17 cellular contexts compared by ENCODE assay signal in the genomic region with DNA sequence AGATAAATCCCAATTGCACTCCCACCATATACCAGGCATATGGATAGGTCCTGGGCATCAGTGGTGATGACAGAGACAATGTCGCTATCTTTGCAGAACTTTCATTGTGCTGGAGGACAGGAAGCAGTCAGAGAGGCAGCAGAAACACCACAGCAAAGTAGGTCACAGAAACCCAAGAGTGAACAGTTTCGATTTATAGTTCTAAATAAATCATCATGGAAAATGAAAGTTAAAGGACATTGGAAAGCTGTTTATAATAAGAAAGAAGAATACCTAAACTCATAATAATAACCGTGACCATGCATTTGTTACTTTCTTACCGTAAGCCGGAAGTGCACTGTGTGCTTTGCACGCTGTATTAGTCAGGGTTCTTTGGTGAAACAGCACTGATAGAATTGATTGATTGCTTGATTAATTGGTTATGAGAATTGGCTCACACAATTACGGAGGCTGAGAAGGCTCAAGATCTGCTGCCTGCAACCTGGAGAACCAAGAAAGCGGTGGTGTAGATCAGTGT.
DNase-seq lines count a peak whose midpoint lies in the region; ATAC-seq and TF ChIP-seq lines count a peak whose summit lies in the region.
"Had no signal": no experiment of that assay in that cellular context is flagged by ENCODE, and none has a peak within 500 bp of the region (broad histone marks: within the 10 kb centered on the region; RNA-seq: fewer than 3 reads in every experiment).

No MANE protein-coding gene starts in this region.

- peak overlapping the region; percentile 43 for H3K27ac Mint-ChIP-seq in activated naive CD8-positive, alpha-beta T cell treated with anti-CD3 and anti-CD28 coated beads, Interleukin-2, amount 50 U/mL, for 24 hours
- peak overlapping the region in 1 of 2 donors; percentile 7 for H3K27ac Mint-ChIP-seq in stimulated activated naive CD8-positive, alpha-beta T cell treated with anti-CD3 and anti-CD28 coated beads, Interleukin-15, amount 100 ng/mL, for 72 hours

- POLR2A ChIA-PET in HEK293T (lab: Yijun Ruan, JAX) = no interaction called here

- ATAC-seq in activated naive CD8-positive, alpha-beta T cell treated with anti-CD3 and anti-CD28 coated beads, Interleukin-2, amount 50 U/mL, for 24 hours = peak; percentile 81
- ATAC-seq in stimulated activated naive CD8-positive, alpha-beta T cell treated with anti-CD3 and anti-CD28 coated beads, Interleukin-15, amount 100 ng/mL, for 72 hours = peak; percentile 71
- no peak for ATAC-seq in HG03571 (IDR thresholded peaks at IDR 0.05; ENCODE audit: unreplicated experiment)
- ATAC-seq: body of pancreas had no signal

- H3K4me1 Mint-ChIP-seq in activated naive CD8-positive, alpha-beta T cell treated with anti-CD3 and anti-CD28 coated beads, Interleukin-2, amount 50 U/mL, for 24 hours = peaks cover 21% of the 10 kb centered on the region
- H3K4me1 Mint-ChIP-seq in stimulated activated naive CD8-positive, alpha-beta T cell treated with anti-CD3 and anti-CD28 coated beads, Interleukin-15, amount 100 ng/mL, for 72 hours = peaks cover 13% of the 10 kb centered on the region

- peak; percentile 19 for DNase-seq in stimulated activated CD4-positive, alpha-beta T cell treated with anti-CD3 and anti-CD28 coated beads, Interleukin-15, amount 100 ng/mL, for 24 hours
- DNase-seq in stimulated activated CD4-positive, alpha-beta T cell treated with anti-CD3 and anti-CD28 coated beads, Interleukin-2, amount 100 ng/mL, for 48 hours = no peak
- peak; percentile 11 for DNase-seq in activated CD4-positive, alpha-beta T cell treated with anti-CD3 and anti-CD28 coated beads for 1 hour
- DNase-seq in activated naive CD8-positive, alpha-beta T cell treated with anti-CD3 and anti-CD28 coated beads, Interleukin-2, amount 50 U/mL, for 24 hours = no peak
- no peak for DNase-seq in stimulated activated naive CD8-positive, alpha-beta T cell treated with anti-CD3 and anti-CD28 coated beads, Interleukin-15, amount 100 ng/mL, for 72 hours
- no peak for DNase-seq in Kasumi-1 (lab: John Stamatoyannopoulos, UW)
- DNase-seq in HEK293T (ENCODE audit: extremely low spot score) = no peak
- DNase-seq: body of pancreas, Calu3, dorsolateral prefrontal cortex, head of caudate nucleus, NCI-H1048, NCI-H2107, PC-9, sigmoid colon had no signal

- peaks cover 6% of the 10 kb centered on the region for H3K9me3 Mint-ChIP-seq in activated naive CD8-positive, alpha-beta T cell treated with anti-CD3 and anti-CD28 coated beads, Interleukin-2, amount 50 U/mL, for 24 hours
- peaks cover 0 to 8% of the 10 kb centered on the region in 2 donors for H3K9me3 Mint-ChIP-seq in stimulated activated naive CD8-positive, alpha-beta T cell treated with anti-CD3 and anti-CD28 coated beads, Interleukin-15, amount 100 ng/mL, for 72 hours

- no peaks in the 10 kb centered on the region for H3K27me3 Mint-ChIP-seq in activated naive CD8-positive, alpha-beta T cell treated with anti-CD3 and anti-CD28 coated beads, Interleukin-2, amount 50 U/mL, for 24 hours
- no peaks in the 10 kb centered on the region for H3K27me3 Mint-ChIP-seq in stimulated activated naive CD8-positive, alpha-beta T cell treated with anti-CD3 and anti-CD28 coated beads, Interleukin-15, amount 100 ng/mL, for 72 hours
- H3K27me3 Mint-ChIP-seq: IgD-negative memory B cell had no signal

- peak overlapping the region; percentile 5 for H3K4me3 Mint-ChIP-seq in activated naive CD8-positive, alpha-beta T cell treated with anti-CD3 and anti-CD28 coated beads, Interleukin-2, amount 50 U/mL, for 24 hours
- H3K4me3 Mint-ChIP-seq in stimulated activated naive CD8-positive, alpha-beta T cell treated with anti-CD3 and anti-CD28 coated beads, Interleukin-15, amount 100 ng/mL, for 72 hours = no peak overlapping the region

- CTCF ChIA-PET in HEK293T (lab: Yijun Ruan, JAX) = no interaction called here

- no peaks in the 10 kb centered on the region for H3K36me3 Mint-ChIP-seq in activated naive CD8-positive, alpha-beta T cell treated with anti-CD3 and anti-CD28 coated beads, Interleukin-2, amount 50 U/mL, for 24 hours (ENCODE audit: low read depth)

TF ChIP-seq in HEK293T, 16 proteins besides CTCF, POLR2A, EP300 and RAD21:
- no peak for TF ChIP-seq FOXK2 (IDR thresholded peaks at IDR 0.05)
- TF ChIP-seq NFRKB (IDR thresholded peaks at IDR 0.05) = no peak
- TF ChIP-seq, protein P1, sequence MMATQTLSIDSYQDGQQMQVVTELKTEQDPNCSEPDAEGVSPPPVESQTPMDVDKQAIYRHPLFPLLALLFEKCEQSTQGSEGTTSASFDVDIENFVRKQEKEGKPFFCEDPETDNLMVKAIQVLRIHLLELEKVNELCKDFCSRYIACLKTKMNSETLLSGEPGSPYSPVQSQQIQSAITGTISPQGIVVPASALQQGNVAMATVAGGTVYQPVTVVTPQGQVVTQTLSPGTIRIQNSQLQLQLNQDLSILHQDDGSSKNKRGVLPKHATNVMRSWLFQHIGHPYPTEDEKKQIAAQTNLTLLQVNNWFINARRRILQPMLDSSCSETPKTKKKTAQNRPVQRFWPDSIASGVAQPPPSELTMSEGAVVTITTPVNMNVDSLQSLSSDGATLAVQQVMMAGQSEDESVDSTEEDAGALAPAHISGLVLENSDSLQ (IDR thresholded peaks at IDR 0.05) = no peak
- TF ChIP-seq L3MBTL2 (conservative IDR thresholded peaks at IDR 0.05) = no peak
- no peak for TF ChIP-seq TARDBP (IDR thresholded peaks at IDR 0.05)
- no peak for TF ChIP-seq SUZ12 (IDR thresholded peaks at IDR 0.05)
- no peak for TF ChIP-seq ZNF384 (IDR thresholded peaks at IDR 0.05)
- TF ChIP-seq HDGF (IDR thresholded peaks at IDR 0.05; ENCODE audit: borderline replicate concordance) = no peak
- no peak for TF ChIP-seq LEF1 (IDR thresholded peaks at IDR 0.05; ENCODE audit: borderline replicate concordance)
- no peak for TF ChIP-seq ELF4 (IDR thresholded peaks at IDR 0.05)

Comparison
In these comparisons a context has a peak if more than half of its experiments do, and no peak if none do; other contexts are left out.
1. DNase-seq: peak in stimulated activated CD4-positive, alpha-beta T cell treated with anti-CD3 and anti-CD28 coated beads, Interleukin-15, amount 100 ng/mL, for 24 hours (single experiment) and activated CD4-positive, alpha-beta T cell treated with anti-CD3 and anti-CD28 coated beads for 1 hour (single experiment); none in stimulated activated CD4-positive, alpha-beta T cell treated with anti-CD3 and anti-CD28 coated beads, Interleukin-2, amount 100 ng/mL, for 48 hours (0 of 2), activated naive CD8-positive, alpha-beta T cell treated with anti-CD3 and anti-CD28 coated beads, Interleukin-2, amount 50 U/mL, for 24 hours (single experiment), stimulated activated naive CD8-positive, alpha-beta T cell treated with anti-CD3 and anti-CD28 coated beads, Interleukin-15, amount 100 ng/mL, for 72 hours (0 of 2), Kasumi-1 (0 of 2) and HEK293T (single experiment).